Comparison of ENCODE assay signal across 13 cellular contexts in the genomic region with DNA sequence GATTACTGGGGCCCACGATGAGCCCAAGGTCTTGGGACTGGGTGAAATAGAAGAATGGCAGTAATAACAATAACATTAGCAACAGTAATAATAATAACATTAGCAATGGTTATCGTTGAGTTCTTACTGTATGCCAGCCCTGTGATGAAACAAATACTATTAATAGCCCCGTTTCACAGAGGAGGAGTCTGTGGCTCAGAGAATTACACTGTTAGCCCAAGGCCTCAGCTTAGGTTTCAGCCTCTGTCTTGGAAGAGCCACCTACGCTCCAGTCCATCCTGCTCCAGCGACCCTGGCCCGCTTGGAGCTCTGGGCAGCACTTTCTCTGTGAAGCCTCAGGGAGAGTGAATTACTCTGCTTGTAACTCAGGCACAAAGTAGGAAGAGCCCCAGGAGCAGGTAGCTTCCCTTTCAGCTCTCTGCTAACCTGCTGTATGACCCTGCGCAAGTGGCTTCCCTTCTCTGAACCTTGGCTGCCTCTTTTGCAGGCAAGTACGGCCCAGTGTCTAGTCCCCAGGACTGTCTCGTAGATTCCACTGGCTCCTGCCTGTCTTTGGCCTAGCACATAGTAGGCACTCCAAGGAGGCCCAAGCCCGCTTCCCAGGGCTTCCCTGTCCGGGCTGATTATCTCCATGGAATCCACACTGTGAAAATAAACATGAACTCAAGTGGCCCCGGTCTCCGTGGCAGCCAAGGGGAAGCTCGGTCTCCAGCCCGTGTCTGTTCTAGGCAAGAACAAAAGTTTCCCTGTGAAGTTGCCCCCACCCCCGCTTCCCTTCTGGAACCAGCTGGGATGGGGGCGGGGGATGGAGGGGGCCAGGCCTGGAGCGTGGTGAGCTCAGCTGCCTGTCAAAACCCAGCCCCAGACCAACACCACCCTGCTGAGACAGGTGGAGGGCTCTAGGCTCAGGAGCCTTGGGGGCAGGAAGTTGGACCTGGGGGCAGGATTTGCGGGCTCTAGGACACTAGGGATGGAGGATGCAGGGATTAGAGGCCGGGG. TPM values are rescaled to one million over a fixed set of nuclear protein-coding genes. Genes with fewer than 3 reads are reported as not detected.
DNase-seq lines count a peak whose midpoint lies in the region; ATAC-seq and TF ChIP-seq lines count a peak whose summit lies in the region.
"Had no signal": no experiment of that assay in that cellular context is flagged by ENCODE, and none has a peak within 500 bp of the region (broad histone marks: within the 10 kb centered on the region; RNA-seq: fewer than 3 reads in every experiment).

No MANE protein-coding gene starts in this region.

- H3K9me3 Mint-ChIP-seq in brain: peaks cover 0 to 8% (median 0%) of the 10 kb centered on the region in 5 experiments
- H3K9me3 Mint-ChIP-seq: activated CD4-positive, alpha-beta memory T cell treated with anti-CD3 and anti-CD28 coated beads for 36 hours had no signal

- DNase-seq in ELF-1 (ENCODE audit: low read depth, low spot score) (peak; percentile 26), right cardiac atrium (peak; percentile 88 to 96 (median 94)), omental fat pad (ENCODE audit: low spot score) (no peak), NCI-H345 (lab: John Stamatoyannopoulos, UW) (no peak), AML-193 (lab: John Stamatoyannopoulos, UW) (no peak), NCI-H187 (lab: John Stamatoyannopoulos, UW) (no peak)
- DNase-seq: activated CD4-positive, alpha-beta memory T cell treated with anti-CD3 and anti-CD28 coated beads for 36 hours; foreskin keratinocyte; NCI-H2227 treated with DMSO at 0.1 percent for 48 hours had no signal

- H3K4me1 Mint-ChIP-seq in brain: peaks cover 31% of the 10 kb centered on the region

- intact Hi-C loops in right cardiac atrium (cut with DNase I): no loop called here

- no peaks in the 10 kb centered on the region for H3K27me3 ChIP-seq in right cardiac atrium (ENCODE audit: control insufficient read depth, insufficient read depth)
- H3K27me3 ChIP-seq: ascending aorta, BLaER1 had no signal

- ATAC-seq in right cardiac atrium (peak; percentile 91 to 95), omental fat pad (ENCODE audit: low FRiP score) (peak; percentile 34), HG02970 (IDR thresholded peaks at IDR 0.05; ENCODE audit: low FRiP score, unreplicated experiment) (no peak)
- ATAC-seq: foreskin keratinocyte had no signal

- H3K27ac Mint-ChIP-seq in brain: peak overlapping the region in 3 of 5 experiments; percentile 32 to 96 (median 67)
- H3K27ac Mint-ChIP-seq: activated CD4-positive, alpha-beta memory T cell treated with anti-CD3 and anti-CD28 coated beads for 36 hours had no signal

- H3K4me1 ChIP-seq in right cardiac atrium (ENCODE audit: control insufficient read depth, insufficient read depth, low read length): peaks cover 12% of the 10 kb centered on the region
- H3K4me1 ChIP-seq: BLaER1, foreskin keratinocyte had no signal

- H3K4me3 Mint-ChIP-seq in brain: no peak overlapping the region
- H3K4me3 Mint-ChIP-seq: activated CD4-positive, alpha-beta memory T cell treated with anti-CD3 and anti-CD28 coated beads for 36 hours had no signal

- no peaks in the 10 kb centered on the region for H3K9me3 ChIP-seq in right cardiac atrium (ENCODE audit: control insufficient read depth, low read length)
- H3K9me3 ChIP-seq: ascending aorta, BLaER1 had no signal

- no peaks in the 10 kb centered on the region for H3K36me3 Mint-ChIP-seq in brain
- H3K36me3 Mint-ChIP-seq: activated CD4-positive, alpha-beta memory T cell treated with anti-CD3 and anti-CD28 coated beads for 36 hours had no signal

- peak overlapping the region; percentile 86 for H3K27ac ChIP-seq in right cardiac atrium (ENCODE audit: low read length)
- H3K27ac ChIP-seq: ascending aorta, BLaER1, foreskin keratinocyte had no signal

- WGBS in right cardiac atrium: 26% methylated on average over 20 of the region's 20 CpGs

- H3K4me3 ChIP-seq in right cardiac atrium (ENCODE audit: low read length): no peak overlapping the region
- H3K4me3 ChIP-seq: ascending aorta, BLaER1 had no signal

- TF ChIP-seq CTCF in brain (conservative IDR thresholded peaks at IDR 0.05) (no peak), omental fat pad (IDR thresholded peaks at IDR 0.05) (no peak)

- peaks cover 23% of the 10 kb centered on the region for H3K27me3 Mint-ChIP-seq in brain

RNA-seq across cellular contexts. Expression of a gene that starts 26.2 kb away (rescaled TPM):
- not detected for polyA plus RNA-seq in brain (ENCODE audit: insufficient read depth, low read depth, low replicate concordance)
- total RNA-seq in right cardiac atrium: 1 to 10 TPM; 1.0 to 3.6 (median 1.8) TPM
- polyA plus RNA-seq in right cardiac atrium: 0.81 TPM
- total RNA-seq in omental fat pad: 1 to 10 TPM in 1 of 4 donors, under 1 TPM in 2, not detected in 1; 0.09 to 1.1 (median 0.31) TPM
- total RNA-seq: activated CD4-positive, alpha-beta memory T cell treated with anti-CD3 and anti-CD28 coated beads for 36 hours had no signal

Comparison
In these comparisons a context has a peak if more than half of its experiments do, and no peak if none do; other contexts are left out.
1. DNase-seq: peak in ELF-1 (single experiment) and right cardiac atrium (3 of 3); none in omental fat pad (single experiment), NCI-H345 (single experiment), AML-193 (0 of 2) and NCI-H187 (0 of 2).